In the genomic region with DNA sequence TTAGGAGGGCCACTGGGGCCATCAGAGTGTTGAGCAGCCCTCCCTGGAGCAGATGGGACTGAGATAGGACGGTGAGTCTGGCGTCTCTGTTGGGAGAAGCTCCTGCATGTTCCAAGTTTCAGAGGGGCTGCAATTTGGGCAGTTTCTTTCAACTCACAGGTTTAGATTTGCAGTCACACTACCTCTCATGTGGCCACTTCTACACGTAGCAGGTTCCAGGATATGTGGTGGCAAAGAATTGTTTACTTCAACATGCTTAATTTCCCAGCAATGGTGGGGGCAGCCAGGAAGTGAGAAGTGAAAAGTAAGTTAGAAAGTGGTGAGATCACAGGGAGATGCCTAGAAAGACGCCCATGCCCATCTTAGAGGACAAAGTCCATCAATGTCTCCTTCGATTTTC, we compare ENCODE assay signal across 9 cellular contexts. TPM values are rescaled to one million over a fixed set of nuclear protein-coding genes. Genes with fewer than 3 reads are reported as not detected.
DNase-seq lines count a peak whose midpoint lies in the region; ATAC-seq, FAIRE-seq and TF ChIP-seq lines count a peak whose summit lies in the region.
"Had no signal": no experiment of that assay in that cellular context is flagged by ENCODE, and none has a peak within 500 bp of the region (broad histone marks: within the 10 kb centered on the region; RNA-seq: fewer than 3 reads in every experiment).

No MANE protein-coding gene starts in this region.

- peaks cover 2% of the 10 kb centered on the region for H4K20me1 ChIP-seq in endothelial cell of umbilical vein (replicated peaks; ENCODE audit: control insufficient read depth, extremely low read depth, insufficient read depth, low read length)

- H3K4me2 ChIP-seq in endothelial cell of umbilical vein (ENCODE audit: insufficient read depth, low read length) = no peak overlapping the region

- FAIRE-seq in endothelial cell of umbilical vein (lab: Jason Lieb, UNC) = peak; percentile 26

- CTCF ChIA-PET in endothelial cell of umbilical vein (lab: Charles Lee) = interaction anchor here (1.1 kb wide), 1 partner anchor 8 kb away, joined by 3 read pairs; no protein-coding TSS in a partner anchor

- BruUV-seq in endothelial cell of umbilical vein (replicated peaks; lab: Mats Ljungman, UMichigan) = no TSS peak

- TF ChIP-seq CTCF in endothelial cell of umbilical vein (IDR thresholded peaks at IDR 0.05; ENCODE audit: extremely low read depth in 1 of 2, insufficient read depth in 1 of 2, low read depth in 1 of 2, low read length in 2 of 2) (no peak), stomach (IDR thresholded peaks at IDR 0.05) (no peak)

- intact Hi-C loops in endothelial cell of umbilical vein (cut with micrococcal nuclease) (no loop called here), stomach (cut with DNase I; ENCODE audit: low total_unique reads) (no loop called here)

- H3K9ac ChIP-seq in endothelial cell of umbilical vein (replicated peaks; ENCODE audit: extremely low read depth, insufficient read depth, low read length) = no peak overlapping the region

- TF ChIP-seq POLR2A in endothelial cell of umbilical vein (IDR thresholded peaks at IDR 0.05; ENCODE audit: low read depth, low read length) = no peak
- TF ChIP-seq POLR2A in stomach (IDR thresholded peaks at IDR 0.05) = no peak

- no peak overlapping the region for H3K4me3 ChIP-seq in endothelial cell of umbilical vein (replicated peaks in 1 of 3; ENCODE audit: insufficient read depth in 1 of 3, low read depth in 1 of 3, low read length in 3 of 3)
- H3K4me3 ChIP-seq in stomach = no peak overlapping the region

- TF ChIP-seq EP300 in stomach (IDR thresholded peaks at IDR 0.05) = no peak

- H3K36me3 ChIP-seq in endothelial cell of umbilical vein (ENCODE audit: control insufficient read depth in 2 of 2, extremely low read depth in 1 of 2, insufficient read depth in 2 of 2, low read length in 2 of 2) (no peaks in the 10 kb centered on the region), stomach (no peaks in the 10 kb centered on the region)

- H3K4me1 ChIP-seq in endothelial cell of umbilical vein (ENCODE audit: control insufficient read depth, extremely low read depth, insufficient read depth, low read length) (peaks cover 6% of the 10 kb centered on the region), stomach (peaks cover 18 to 85% (median 55%) of the 10 kb centered on the region in 4 donors)

- 57 to 67% (median 58%) methylated on average over 5 of the region's 5 CpGs for WGBS in stomach, 5 donors

- no peaks in the 10 kb centered on the region for H3K27me3 ChIP-seq in endothelial cell of umbilical vein (ENCODE audit: control insufficient read depth in 2 of 2, insufficient read depth in 2 of 2, low read length in 2 of 2)
- no peaks in the 10 kb centered on the region for H3K27me3 ChIP-seq in stomach

- peak; percentile 75 for DNase-seq in activated effector memory CD4-positive, alpha-beta T cell treated with anti-CD3 and anti-CD28 coated beads, Interleukin-2, amount 50 U/mL, for 16 hours
- DNase-seq in activated effector memory CD4-positive, alpha-beta T cell treated with Interleukin-2 at 50 U/mL for 16 hours = no peak
- DNase-seq in activated CD4-positive, alpha-beta T cell treated with anti-CD3 and anti-CD28 coated beads, Interleukin-2, amount 50 U/mL, for 4 hours = peak; percentile 36 to 44
- DNase-seq in endothelial cell of umbilical vein (ENCODE audit: low read depth, low spot score) (no peak), stomach (no peak), SK-N-DZ (ENCODE audit: low spot score) (no peak), SHP77 treated with DMSO at 0.1 percent for 48 hours (lab: John Stamatoyannopoulos, UW) (no peak)

- H3K79me2 ChIP-seq in endothelial cell of umbilical vein (ENCODE audit: control insufficient read depth, insufficient read depth, low read length) = peaks cover 78% of the 10 kb centered on the region

- no peak overlapping the region for H2AFZ ChIP-seq in endothelial cell of umbilical vein (ENCODE audit: low read depth, low read length)

- dilution Hi-C loops in endothelial cell of umbilical vein (cut with MboI; ENCODE audit: extremely low pct_ligation_motif_present, low sequenced_read_pairs) = no loop called here

- no peaks in the 10 kb centered on the region for H3K9me1 ChIP-seq in endothelial cell of umbilical vein (replicated peaks; ENCODE audit: control insufficient read depth, extremely low read depth, insufficient read depth, low read length)

- H3K27ac ChIP-seq in endothelial cell of umbilical vein (ENCODE audit: insufficient read depth, low read depth, low read length) (no peak overlapping the region), stomach (peak overlapping the region in 3 of 5 donors; percentile 27 to 58 (median 56))

- POLR2A ChIA-PET in endothelial cell of umbilical vein (lab: Charles Lee) = no interaction called here

- H3K9me3 ChIP-seq in endothelial cell of umbilical vein (replicated peaks; ENCODE audit: control insufficient read depth, insufficient read depth, low read length) (no peaks in the 10 kb centered on the region), stomach (no peaks in the 10 kb centered on the region)

- ATAC-seq in GM19395 (IDR thresholded peaks at IDR 0.05; ENCODE audit: unreplicated experiment) = no peak
- ATAC-seq: Right ventricle myocardium inferior had no signal

TF ChIP-seq in endothelial cell of umbilical vein, 7 proteins besides CTCF, POLR2A, EP300 and RAD21:
- TF ChIP-seq EZH2 (IDR thresholded peaks at IDR 0.05; ENCODE audit: borderline replicate concordance, low read depth, low read length, severe bottlenecking) (no peak), MYC (IDR thresholded peaks at IDR 0.05; ENCODE audit: low read depth, low read length) (no peak), FOS (IDR thresholded peaks at IDR 0.05; ENCODE audit: borderline replicate concordance, insufficient read depth, low read length) (no peak), JUN (IDR thresholded peaks at IDR 0.05; ENCODE audit: borderline replicate concordance, insufficient read depth, insufficient read length, low read depth) (no peak), GATA2 (IDR thresholded peaks at IDR 0.05; ENCODE audit: insufficient read depth, insufficient read length, low read depth, low read length) (no peak), POLR2AphosphoS5 (IDR thresholded peaks at IDR 0.05; ENCODE audit: insufficient read depth, low read depth, low read length) (no peak)
- TF ChIP-seq, protein P1, sequence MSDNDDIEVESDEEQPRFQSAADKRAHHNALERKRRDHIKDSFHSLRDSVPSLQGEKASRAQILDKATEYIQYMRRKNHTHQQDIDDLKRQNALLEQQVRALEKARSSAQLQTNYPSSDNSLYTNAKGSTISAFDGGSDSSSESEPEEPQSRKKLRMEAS (IDR thresholded peaks at IDR 0.05; ENCODE audit: insufficient read depth, insufficient read length) = no peak

RNA-seq across cellular contexts. Expression of a gene that starts 9.3 kb away (rescaled TPM):
- total RNA-seq in endothelial cell of umbilical vein (38.4 and 39.1 TPM in 2 replicates), stomach (10 to 100 TPM; 27.0 to 88.9 (median 40.3) TPM)
- polyA plus RNA-seq in endothelial cell of umbilical vein (18.9 and 23.8 TPM in 2 replicates), stomach (10 to 100 TPM; 23.1 to 61.6 (median 45.5) TPM)
- polyA plus RNA-seq in endothelial cell of umbilical vein (2011; cell fraction: cytosol; rRNA removed) = 26.7 and 35.5 TPM in 2 replicates
- polyA plus RNA-seq in endothelial cell of umbilical vein (2011; cell fraction: nucleus; rRNA removed) = 10.0 and 13.5 TPM in 2 replicates
- 33.3 and 43.6 TPM in 2 replicates for polyA plus RNA-seq in endothelial cell of umbilical vein (2012)
- 16.9 and 21.8 TPM in 2 replicates for polyA minus RNA-seq in endothelial cell of umbilical vein
- polyA minus RNA-seq in endothelial cell of umbilical vein (2011; cell fraction: cytosol; rRNA and poly(A)+ RNA removed) = 2.9 TPM
- 8.8 and 16.7 TPM in 2 replicates for polyA minus RNA-seq in endothelial cell of umbilical vein (2011; cell fraction: nucleus; rRNA and poly(A)+ RNA removed)
- polyA plus RNA-seq in SK-N-DZ (2014; cell fraction: cytosol; rRNA removed) = 54.9 and 64.1 TPM in 2 replicates
- 18.0 and 25.8 TPM in 2 replicates for polyA plus RNA-seq in SK-N-DZ (2014; cell fraction: nucleus; rRNA removed)

Comparison
In these comparisons a context has a peak if more than half of its experiments do, and no peak if none do; other contexts are left out.
1. DNase-seq: peak in activated effector memory CD4-positive, alpha-beta T cell treated with anti-CD3 and anti-CD28 coated beads, Interleukin-2, amount 50 U/mL, for 16 hours (single experiment) and activated CD4-positive, alpha-beta T cell treated with anti-CD3 and anti-CD28 coated beads, Interleukin-2, amount 50 U/mL, for 4 hours (2 of 2); none in activated effector memory CD4-positive, alpha-beta T cell treated with Interleukin-2 at 50 U/mL for 16 hours (single experiment), endothelial cell of umbilical vein (single experiment), stomach (single experiment), SK-N-DZ (single experiment) and SHP77 treated with DMSO at 0.1 percent for 48 hours (single experiment).